ENCODE assay signal across 11 cellular contexts in genomic region chr7:151447901-151448260, GRCh38. TPM values are rescaled to one million over a fixed set of nuclear protein-coding genes. Genes with fewer than 3 reads are reported as not detected.
A peak's percentile ranks its signal among the peaks of the same experiment; 100 is the strongest.
DNase-seq lines count a peak whose midpoint lies in the region; ATAC-seq and TF ChIP-seq lines count a peak whose summit lies in the region.
"Had no signal": no experiment of that assay in that cellular context is flagged by ENCODE, and none has a peak within 500 bp of the region (broad histone marks: within the 10 kb centered on the region; RNA-seq: fewer than 3 reads in every experiment).

No MANE protein-coding gene starts in this region.

- H3K36me3 ChIP-seq in BLaER1 = no peaks in the 10 kb centered on the region
- no peaks in the 10 kb centered on the region for H3K36me3 ChIP-seq in MM.1S (replicated peaks; ENCODE audit: insufficient read depth, low read length)
- no peaks in the 10 kb centered on the region for H3K36me3 ChIP-seq in neutrophil
- H3K36me3 ChIP-seq in Karpas-422 (ENCODE audit: insufficient read depth, low read length) = no peaks in the 10 kb centered on the region
- no peaks in the 10 kb centered on the region for H3K36me3 ChIP-seq in SJCRH30

- no peak for ATAC-seq in HG03432 (IDR thresholded peaks at IDR 0.05; ENCODE audit: unreplicated experiment)

- DNase-seq in MM.1S (no peak), epithelial cell of proximal tubule (ENCODE audit: low read depth) (no peak), putamen (ENCODE audit: low spot score) (no peak), Karpas-422 (no peak), SJCRH30 (no peak)

- H3K4me3 ChIP-seq in BLaER1 (peak overlapping the region; percentile 66), MM.1S (ENCODE audit: low read length) (peak overlapping the region; percentile 63; the same call in 1 of the 2 replicates), epithelial cell of proximal tubule (ENCODE audit: low read depth, low read length) (peak overlapping the region; percentile 56), neutrophil (ENCODE audit: low read depth in 1 of 2, low read length in 1 of 2) (peak overlapping the region; percentile 54 to 64), Karpas-422 (ENCODE audit: low read length) (no peak overlapping the region), SJCRH30 (no peak overlapping the region)

- H3K9me3 ChIP-seq in BLaER1 (no peaks in the 10 kb centered on the region), MM.1S (replicated peaks; ENCODE audit: insufficient read depth, low read length) (no peaks in the 10 kb centered on the region), neutrophil (no peaks in the 10 kb centered on the region), Karpas-422 (ENCODE audit: low read length) (no peaks in the 10 kb centered on the region), SJCRH30 (replicated peaks) (peaks cover 4% of the 10 kb centered on the region; the same call in 1 of the 2 replicates)

- no peak for TF ChIP-seq CTCF in MM.1S (IDR thresholded peaks at IDR 0.05; ENCODE audit: low read length)
- TF ChIP-seq CTCF in epithelial cell of proximal tubule (conservative IDR thresholded peaks at IDR 0.05; ENCODE audit: low read depth, low read length) = no peak
- TF ChIP-seq CTCF in neutrophil (IDR thresholded peaks at IDR 0.05) = no peak

- peak overlapping the region; percentile 95; the same call in 1 of the 2 replicates for H2AFZ ChIP-seq in MM.1S (ENCODE audit: low read length)
- no peak overlapping the region for H2AFZ ChIP-seq in Karpas-422 (ENCODE audit: low read length)

- H3K9ac ChIP-seq in BLaER1 (no peak overlapping the region; the same call in 1 of the 2 replicates), MM.1S (ENCODE audit: low read length) (no peak overlapping the region), Karpas-422 (ENCODE audit: low read length) (no peak overlapping the region)
- H3K9ac ChIP-seq: KMS-11 had no signal

- H3K79me2 ChIP-seq in MM.1S (ENCODE audit: low read length) = no peaks in the 10 kb centered on the region
- no peaks in the 10 kb centered on the region for H3K79me2 ChIP-seq in Karpas-422 (ENCODE audit: low read length)

- H3K27me3 ChIP-seq in BLaER1 (no peaks in the 10 kb centered on the region), MM.1S (replicated peaks; ENCODE audit: insufficient read depth, low read length) (0 out of 2 replicates have a peak, but pooled peaks cover 11% of the 10 kb centered on the region), neutrophil (peaks cover 42% of the 10 kb centered on the region), Karpas-422 (ENCODE audit: low read length) (no peaks in the 10 kb centered on the region), SJCRH30 (peaks cover 9% of the 10 kb centered on the region)

- H3K27ac ChIP-seq in BLaER1 (no peak overlapping the region), MM.1S (ENCODE audit: low read length) (no peak overlapping the region), neutrophil (no peak overlapping the region), Karpas-422 (ENCODE audit: low read length) (no peak overlapping the region), SJCRH30 (no peak overlapping the region)
- H3K27ac ChIP-seq: KMS-11 had no signal

- peaks cover 6% of the 10 kb centered on the region for H3K4me1 ChIP-seq in BLaER1
- H3K4me1 ChIP-seq in MM.1S (ENCODE audit: low read length) = no peaks in the 10 kb centered on the region
- peaks cover 6 to 8% of the 10 kb centered on the region in 2 experiments for H3K4me1 ChIP-seq in neutrophil (ENCODE audit: control insufficient read depth in 1 of 2, insufficient read depth in 1 of 2, low read depth in 1 of 2, low read length in 1 of 2)
- H3K4me1 ChIP-seq in Karpas-422 (ENCODE audit: low read length) = peaks cover 4% of the 10 kb centered on the region
- peaks cover 2% of the 10 kb centered on the region; the same call in 1 of the 2 replicates for H3K4me1 ChIP-seq in SJCRH30

- peak overlapping the region; percentile 85 for H3K4me2 ChIP-seq in BLaER1
- H3K4me2 ChIP-seq in MM.1S (ENCODE audit: low read depth, low read length) = peak overlapping the region; percentile 82; the same call in 1 of the 2 replicates
- H3K4me2 ChIP-seq in Karpas-422 (ENCODE audit: low read depth, low read length, poor library complexity, severe bottlenecking) = no peak overlapping the region
- H3K4me2 ChIP-seq: KMS-11 had no signal

- H3K9me2 ChIP-seq in MM.1S (replicated peaks; ENCODE audit: insufficient read depth, low read length) = no peaks in the 10 kb centered on the region
- H3K9me2 ChIP-seq in Karpas-422 (replicated peaks; ENCODE audit: insufficient read depth, low read length) = no peaks in the 10 kb centered on the region

- H4K20me1 ChIP-seq in BLaER1 (no peaks in the 10 kb centered on the region; the same call in 1 of the 2 replicates), MM.1S (ENCODE audit: insufficient read depth, low read length) (no peaks in the 10 kb centered on the region), Karpas-422 (ENCODE audit: insufficient read depth, low read depth, low read length) (no peaks in the 10 kb centered on the region)

- H3F3A ChIP-seq in MM.1S (ENCODE audit: insufficient read depth, low read length) = no peaks in the 10 kb centered on the region

RNA-seq across cellular contexts. Expression of gene CRYGN, which starts 7.9 kb away (rescaled TPM):
- not detected in 2 replicates for total RNA-seq in epithelial cell of proximal tubule
- total RNA-seq in Karpas-422 (2014; rRNA removed; shearing (Covaris generic); ENCODE audit: low replicate concordance) = not detected in 2 replicates
- not detected in 2 replicates for total RNA-seq in SJCRH30 (2014; rRNA removed; shearing (Covaris generic))
- total RNA-seq: lower leg skin, SK-MEL-5 had no signal

RNA-seq across cellular contexts. Expression of gene WDR86, which starts 38.0 kb away (rescaled TPM):
- total RNA-seq in epithelial cell of proximal tubule = 0.07 and 3.1 TPM in 2 replicates
- total RNA-seq in Karpas-422 (2014; rRNA removed; shearing (Covaris generic); ENCODE audit: low replicate concordance) = not detected in 2 replicates
- 0.46 and 1.0 TPM in 2 replicates for total RNA-seq in SJCRH30 (2014; rRNA removed; shearing (Covaris generic))
- total RNA-seq: SK-MEL-5 had no signal

Comparison
In these comparisons a context has a peak if more than half of its experiments do, and no peak if none do; other contexts are left out.
1. H3K4me3 ChIP-seq: peak in BLaER1 (single experiment), MM.1S (single experiment), epithelial cell of proximal tubule (single experiment) and neutrophil (2 of 2); none in Karpas-422 (single experiment) and SJCRH30 (single experiment).